20 cellular contexts compared by ENCODE assay signal in the genomic region with DNA sequence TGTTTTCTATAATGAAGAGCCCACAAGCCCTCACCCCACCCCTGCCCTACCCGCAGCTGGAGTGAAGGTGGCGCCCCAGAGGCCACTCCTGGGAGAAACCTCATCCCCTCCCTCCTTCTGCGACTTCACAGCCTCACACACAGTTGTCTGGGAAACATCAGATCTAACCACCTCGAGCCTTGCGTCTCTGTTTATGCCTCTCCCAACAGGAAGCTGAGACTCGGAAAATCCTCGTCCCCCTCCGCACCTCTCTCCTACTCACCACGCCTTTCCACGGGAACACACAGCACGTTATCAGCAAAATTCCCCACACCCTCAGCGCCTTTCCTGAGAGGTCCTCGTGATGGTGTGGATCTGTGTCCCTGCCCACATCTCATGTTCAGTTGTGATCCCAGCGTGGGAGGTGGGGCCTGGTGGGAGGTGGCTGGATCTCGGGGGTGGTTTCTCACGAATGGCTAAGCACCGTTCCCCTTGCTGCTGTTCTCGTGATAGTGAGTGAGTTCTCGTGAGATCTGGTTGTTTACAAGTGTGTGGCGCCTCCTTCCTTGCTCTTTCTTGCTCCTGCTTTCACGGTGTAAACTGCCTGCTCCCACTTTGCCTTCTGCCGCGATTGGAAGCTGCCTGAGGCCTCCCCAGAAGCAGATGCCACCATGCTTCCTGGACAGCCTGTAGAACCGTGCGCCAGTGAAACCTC.
A peak's percentile ranks its signal among the peaks of the same experiment; 100 is the strongest.
DNase-seq lines count a peak whose midpoint lies in the region; ATAC-seq and TF ChIP-seq lines count a peak whose summit lies in the region.
"Had no signal": no experiment of that assay in that cellular context is flagged by ENCODE, and none has a peak within 500 bp of the region (broad histone marks: within the 10 kb centered on the region; RNA-seq: fewer than 3 reads in every experiment).

No MANE protein-coding gene starts in this region.

- DNase-seq in DND-41, result no peak
- no peak for DNase-seq in WERI-Rb-1
- peak; percentile 37 for DNase-seq in neural progenitor cell (ENCODE audit: low spot score)
- DNase-seq in NCI-H1105 (lab: John Stamatoyannopoulos, UW), result no peak
- no peak for DNase-seq in NOMO-1 (lab: John Stamatoyannopoulos, UW; ENCODE audit: unreplicated experiment in 2 of 2)
- DNase-seq: activated CD4-positive, alpha-beta memory T cell treated with anti-CD3 and anti-CD28 coated beads for 36 hours; activated naive CD4-positive, alpha-beta T cell treated with Interleukin-2 at 50 U/mL for 16 hours; Caco-2; cerebellar nuclear complex; effector CD4-positive, alpha-beta T cell; GF-D8; glutamatergic neuron; mammary epithelial cell; naive thymus-derived CD8-positive, alpha-beta T cell; NCI-H510A treated with DMSO at 0.1 percent for 48 hours; PC-9; stimulated activated CD4-positive, alpha-beta T cell treated with anti-CD3 and anti-CD28 coated beads, Interleukin-4, amount 100 ng/mL, for 24 hours had no signal

- H3K4me1 Mint-ChIP-seq in neural progenitor cell, result peaks cover 16% of the 10 kb centered on the region

- H2AFZ ChIP-seq in DND-41 (ENCODE audit: low read depth, low read length), result no peak overlapping the region
- peak overlapping the region; percentile 87 for H2AFZ ChIP-seq in neural progenitor cell (replicated peaks)
- H2AFZ ChIP-seq: PC-9 had no signal

- peaks cover 2% of the 10 kb centered on the region for H3K36me3 Mint-ChIP-seq in neural progenitor cell
- H3K36me3 Mint-ChIP-seq: activated CD4-positive, alpha-beta memory T cell treated with anti-CD3 and anti-CD28 coated beads for 36 hours; naive thymus-derived CD8-positive, alpha-beta T cell had no signal

- no peaks in the 10 kb centered on the region for H3K9me3 ChIP-seq in DND-41 (ENCODE audit: insufficient read depth, low read length, severe bottlenecking)
- no peaks in the 10 kb centered on the region for H3K9me3 ChIP-seq in HUES6 (ENCODE audit: control insufficient read depth, insufficient read depth, low read depth, low read length)
- no peaks in the 10 kb centered on the region for H3K9me3 ChIP-seq in WERI-Rb-1 (ENCODE audit: severe bottlenecking)
- no peaks in the 10 kb centered on the region for H3K9me3 ChIP-seq in neural progenitor cell (ENCODE audit: low read depth)
- H3K9me3 ChIP-seq: Caco-2 had no signal

- no peak overlapping the region for H3K4me3 ChIP-seq in DND-41 (ENCODE audit: low read depth in 1 of 2, low read length in 2 of 2)
- H3K4me3 ChIP-seq in HUES6 (ENCODE audit: low read depth, low read length), result peak overlapping the region; percentile 27; the same call in 1 of the 2 replicates
- H3K4me3 ChIP-seq in WERI-Rb-1 (ENCODE audit: low read depth, low read length), result no peak overlapping the region
- no peak overlapping the region for H3K4me3 ChIP-seq in neural progenitor cell
- H3K4me3 ChIP-seq: PC-9, skin epidermis had no signal

- ATAC-seq in DND-41 (ENCODE audit: insufficient read depth, low read depth) (peak; percentile 39; the same call in 1 of the 3 replicates), HG03196 (IDR thresholded peaks at IDR 0.05; ENCODE audit: unreplicated experiment) (no peak)
- ATAC-seq: naive thymus-derived CD8-positive, alpha-beta T cell had no signal

- H4K20me1 ChIP-seq in DND-41 (ENCODE audit: insufficient read depth, low read length), result no peaks in the 10 kb centered on the region
- H4K20me1 ChIP-seq in neural progenitor cell (ENCODE audit: low read depth), result no peaks in the 10 kb centered on the region

- H3K27me3 Mint-ChIP-seq in neural progenitor cell (ENCODE audit: insufficient read depth, low read depth), result peaks cover 2% of the 10 kb centered on the region

- H3K27ac Mint-ChIP-seq in neural progenitor cell, result peak overlapping the region; percentile 85
- H3K27ac Mint-ChIP-seq: activated CD4-positive, alpha-beta memory T cell treated with anti-CD3 and anti-CD28 coated beads for 36 hours; naive thymus-derived CD8-positive, alpha-beta T cell had no signal

- TF ChIP-seq CTCF in DND-41 (IDR thresholded peaks at IDR 0.05; ENCODE audit: borderline replicate concordance, extremely low read depth, low read length, poor library complexity, severe bottlenecking), result peak; percentile 20
- TF ChIP-seq CTCF in WERI-Rb-1 (IDR thresholded peaks at IDR 0.05; ENCODE audit: low read depth, low read length), result peak; percentile 32; the same call in 1 of the 2 replicates
- peak; percentile 29 for TF ChIP-seq CTCF in neural progenitor cell (IDR thresholded peaks at IDR 0.05)

- no peaks in the 10 kb centered on the region for H3K79me2 ChIP-seq in DND-41 (ENCODE audit: insufficient read depth, low read length)
- no peaks in the 10 kb centered on the region for H3K79me2 ChIP-seq in neural progenitor cell (ENCODE audit: low read depth)

- H3F3A ChIP-seq in neural progenitor cell (ENCODE audit: low read depth), result no peaks in the 10 kb centered on the region

- H3K27me3 ChIP-seq in DND-41 (ENCODE audit: insufficient read depth, low read length, poor library complexity) (no peaks in the 10 kb centered on the region), HUES6 (ENCODE audit: control insufficient read depth, insufficient read depth, low read length) (no peaks in the 10 kb centered on the region), WERI-Rb-1 (ENCODE audit: insufficient read depth, low read depth, severe bottlenecking) (no peaks in the 10 kb centered on the region), neural progenitor cell (no peaks in the 10 kb centered on the region)

- H3K36me3 ChIP-seq in DND-41 (ENCODE audit: insufficient read depth, low read length) (no peaks in the 10 kb centered on the region), HUES6 (ENCODE audit: control insufficient read depth, insufficient read depth, low read length) (no peaks in the 10 kb centered on the region), WERI-Rb-1 (no peaks in the 10 kb centered on the region), neural progenitor cell (no peaks in the 10 kb centered on the region)

- H3K9ac ChIP-seq in DND-41 (ENCODE audit: low read depth, low read length), result no peak overlapping the region
- no peak overlapping the region for H3K9ac ChIP-seq in HUES6 (ENCODE audit: low read length)
- no peak overlapping the region for H3K9ac ChIP-seq in neural progenitor cell

- no peak overlapping the region for H3K4me3 Mint-ChIP-seq in neural progenitor cell
- H3K4me3 Mint-ChIP-seq: activated CD4-positive, alpha-beta memory T cell treated with anti-CD3 and anti-CD28 coated beads for 36 hours; naive thymus-derived CD8-positive, alpha-beta T cell had no signal

- H3K9me3 Mint-ChIP-seq in neural progenitor cell, result peaks cover 7% of the 10 kb centered on the region
- H3K9me3 Mint-ChIP-seq: activated CD4-positive, alpha-beta memory T cell treated with anti-CD3 and anti-CD28 coated beads for 36 hours had no signal

- no peaks in the 10 kb centered on the region for H3K4me1 ChIP-seq in DND-41 (ENCODE audit: insufficient read depth, low read length)
- peaks cover 6% of the 10 kb centered on the region for H3K4me1 ChIP-seq in HUES6 (ENCODE audit: control insufficient read depth, insufficient read depth, low read length)
- no peaks in the 10 kb centered on the region for H3K4me1 ChIP-seq in neural progenitor cell
- H3K4me1 ChIP-seq: Caco-2 had no signal

- no peak overlapping the region for H3K4me2 ChIP-seq in DND-41 (ENCODE audit: insufficient read depth, low read length)
- no peak overlapping the region for H3K4me2 ChIP-seq in neural progenitor cell
- H3K4me2 ChIP-seq: PC-9 had no signal

- H3K27ac ChIP-seq in DND-41 (ENCODE audit: low read length) (no peak overlapping the region), HUES6 (ENCODE audit: low read depth, low read length) (no peak overlapping the region), WERI-Rb-1 (no peak overlapping the region), neural progenitor cell (no peak overlapping the region)
- H3K27ac ChIP-seq: PC-9, skin epidermis had no signal
